Comparison of ENCODE assay signal across 27 cellular contexts in the genomic region with DNA sequence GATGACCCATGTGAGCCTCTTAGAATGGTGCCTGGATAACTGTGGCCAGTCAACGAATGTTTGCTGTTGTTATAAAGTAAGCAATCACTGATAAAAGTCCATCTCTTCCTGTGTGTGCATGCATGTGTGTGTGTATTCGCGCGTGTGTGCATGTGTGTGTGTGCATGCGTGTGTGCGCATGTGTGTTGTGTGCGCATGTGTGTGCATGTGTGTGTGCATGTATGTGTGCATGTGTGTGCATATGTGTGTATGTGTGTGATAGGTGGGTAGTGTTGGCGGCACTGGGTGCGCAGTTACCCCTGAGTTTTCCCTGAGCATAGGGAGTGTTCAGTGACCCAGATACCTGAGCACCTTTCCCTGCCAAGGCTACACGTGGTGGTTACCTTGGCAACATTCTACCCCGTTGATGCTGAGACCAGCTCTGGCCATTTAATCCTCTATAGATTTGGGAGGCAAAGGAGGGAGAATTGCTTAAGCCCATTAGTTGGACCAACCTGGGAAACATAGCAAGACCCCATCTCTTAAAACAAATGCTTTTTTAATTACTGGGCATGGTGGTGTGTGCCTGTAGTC.
"Had no signal": no experiment of that assay in that cellular context is flagged by ENCODE, and none has a peak within 500 bp of the region (broad histone marks: within the 10 kb centered on the region; RNA-seq: fewer than 3 reads in every experiment).

No MANE protein-coding gene starts in this region.

- H3K4me3 ChIP-seq: coronary artery, esophagus squamous epithelium, heart right ventricle, left lung, pancreas, prostate gland, right atrium auricular region, sigmoid colon, stomach, thyroid gland had no signal

- H3K27me3 ChIP-seq: esophagus squamous epithelium, left lung, pancreas, right atrium auricular region, sigmoid colon, thyroid gland had no signal

- H3K27ac ChIP-seq: coronary artery, esophagus squamous epithelium, heart right ventricle, left lung, pancreas, prostate gland, right atrium auricular region, sigmoid colon, stomach, thyroid gland had no signal

- H3K27ac Mint-ChIP-seq: naive thymus-derived CD4-positive, alpha-beta T cell; nephron; stimulated activated effector memory CD8-positive, alpha-beta T cell treated with anti-CD3 and anti-CD28 coated beads, Interleukin-12 subunit alpha, Interleukin-12 subunit beta, amount 100 ng/mL, for 72 hours; type B pancreatic cell had no signal

- H3K4me1 ChIP-seq: heart right ventricle, left lung, pancreas, prostate gland, right atrium auricular region, sigmoid colon, stomach, thyroid gland had no signal

- H3K36me3 Mint-ChIP-seq: stimulated activated effector memory CD8-positive, alpha-beta T cell treated with anti-CD3 and anti-CD28 coated beads, Interleukin-12 subunit alpha, Interleukin-12 subunit beta, amount 100 ng/mL, for 72 hours; type B pancreatic cell had no signal

- H3K4me1 Mint-ChIP-seq: naive thymus-derived CD4-positive, alpha-beta T cell; stimulated activated effector memory CD8-positive, alpha-beta T cell treated with anti-CD3 and anti-CD28 coated beads, Interleukin-12 subunit alpha, Interleukin-12 subunit beta, amount 100 ng/mL, for 72 hours had no signal

- H3K4me3 Mint-ChIP-seq: naive thymus-derived CD4-positive, alpha-beta T cell; nephron; stimulated activated effector memory CD8-positive, alpha-beta T cell treated with anti-CD3 and anti-CD28 coated beads, Interleukin-12 subunit alpha, Interleukin-12 subunit beta, amount 100 ng/mL, for 72 hours; type B pancreatic cell had no signal

- H3K36me3 ChIP-seq: esophagus squamous epithelium, heart right ventricle, left lung, pancreas, prostate gland, right atrium auricular region, sigmoid colon, stomach, thyroid gland had no signal

- H3K9me3 ChIP-seq: esophagus squamous epithelium, heart right ventricle, left lung, pancreas, prostate gland, right atrium auricular region, sigmoid colon, stomach, thyroid gland had no signal

- DNase-seq: dermis blood vessel endothelial cell; effector memory CD4-positive, alpha-beta T cell; erythroblast; esophagus squamous epithelium; foreskin melanocyte; glutamatergic neuron; heart right ventricle; hippocampal formation; left cardiac atrium; left lung; mesendoderm; midbrain; naive thymus-derived CD4-positive, alpha-beta T cell; occipital lobe; pancreas; sigmoid colon; stimulated activated CD4-positive, alpha-beta T cell treated with anti-CD3 and anti-CD28 coated beads, Interleukin-2, amount 100 ng/mL, for 24 hours; stimulated activated CD4-positive, alpha-beta T cell treated with anti-CD3 and anti-CD28 coated beads, Interleukin-4, amount 100 ng/mL, for 24 hours; stimulated activated naive CD4-positive, alpha-beta T cell treated with Interleukin-2 at 50 U/mL for 16 hours; stomach; thyroid gland had no signal

- H3K9me3 Mint-ChIP-seq: nephron; stimulated activated effector memory CD8-positive, alpha-beta T cell treated with anti-CD3 and anti-CD28 coated beads, Interleukin-12 subunit alpha, Interleukin-12 subunit beta, amount 100 ng/mL, for 72 hours; type B pancreatic cell had no signal

- H3K27me3 Mint-ChIP-seq: type B pancreatic cell had no signal

- ATAC-seq: heart right ventricle; left cardiac atrium; left lung; naive thymus-derived CD4-positive, alpha-beta T cell; pancreas; stimulated activated effector memory CD8-positive, alpha-beta T cell treated with anti-CD3 and anti-CD28 coated beads, Interleukin-12 subunit alpha, Interleukin-12 subunit beta, amount 100 ng/mL, for 72 hours had no signal
